In genomic region chr6:47655719-47656595, GRCh38 we compare ENCODE assay signal across 1 cellular context.
A peak's percentile ranks its signal among the peaks of the same experiment; 100 is the strongest.
TF ChIP-seq lines count a peak whose summit lies in the region.

No MANE protein-coding gene starts in this region.

TF ChIP-seq in K562, 482 proteins besides CTCF, POLR2A, EP300 and RAD21 (continued from another document):
- TF ChIP-seq ZBTB40 (IDR thresholded peaks at IDR 0.05) (no peak), ZBTB40 (CRISPR knock-in tag; IDR thresholded peaks at IDR 0.05) (no peak), MAZ (CRISPR knock-in tag; conservative IDR thresholded peaks at IDR 0.05 in 1 of 2, IDR thresholded peaks at IDR 0.05 in 1 of 2) (peak in 1 of 2 experiments; percentile 50; a peak in 1 of 4 replicates)
